Comparison of ENCODE assay signal across 9 cellular contexts in genomic region chr11:84720706-84721402, GRCh38.
DNase-seq lines count a peak whose midpoint lies in the region; ATAC-seq and TF ChIP-seq lines count a peak whose summit lies in the region.
"Had no signal": no experiment of that assay in that cellular context is flagged by ENCODE, and none has a peak within 500 bp of the region (broad histone marks: within the 10 kb centered on the region; RNA-seq: fewer than 3 reads in every experiment).

No MANE protein-coding gene starts in this region.

- H3K9ac ChIP-seq in iPS-15b (ENCODE audit: low read depth, low read length) = no peak overlapping the region

- no peak for TF ChIP-seq POLR2A in gastrocnemius medialis (IDR thresholded peaks at IDR 0.05)

- no peaks in the 10 kb centered on the region for H3K9me3 ChIP-seq in iPS-15b (ENCODE audit: control insufficient read depth, insufficient read depth, low read length)
- no peaks in the 10 kb centered on the region for H3K9me3 ChIP-seq in gastrocnemius medialis

- ATAC-seq in gastrocnemius medialis = peak; percentile 57 to 63
- no peak for ATAC-seq in HG02798 (IDR thresholded peaks at IDR 0.05; ENCODE audit: poor library complexity, unreplicated experiment)
- no peak for ATAC-seq in HG02759 (IDR thresholded peaks at IDR 0.05; ENCODE audit: unreplicated experiment)

- peak overlapping the region in 2 of 4 donors; percentile 7 to 10 for H3K27ac ChIP-seq in gastrocnemius medialis
- H3K27ac ChIP-seq: C4-2B had no signal

- in situ Hi-C loops in gastrocnemius medialis (cut with MboI; ENCODE audit: low sequenced_read_pairs in 4 of 4) = loop anchor here in 1 of 4 donors (25.0 kb wide), 1 partner anchor 159 kb away; no protein-coding TSS in a partner anchor

- intact Hi-C loops in gastrocnemius medialis (cut with DNase I; ENCODE audit: low total_unique reads) = no loop called here

- no peak for TF ChIP-seq CTCF in gastrocnemius medialis (IDR thresholded peaks at IDR 0.05 in 4 of 5, conservative IDR thresholded peaks at IDR 0.05 in 1 of 5)

- H3K36me3 ChIP-seq in iPS-15b (ENCODE audit: control insufficient read depth, insufficient read depth, low read length) = no peaks in the 10 kb centered on the region
- no peaks in the 10 kb centered on the region for H3K36me3 ChIP-seq in gastrocnemius medialis

- H3K4me1 ChIP-seq in iPS-15b (ENCODE audit: control insufficient read depth, insufficient read depth, low read length) (peaks cover 4% of the 10 kb centered on the region), gastrocnemius medialis (peaks cover 4 to 7% of the 10 kb centered on the region in 2 donors)

- H3K27me3 ChIP-seq in iPS-15b (ENCODE audit: control insufficient read depth, insufficient read depth, low read length) (peaks cover 31% of the 10 kb centered on the region), gastrocnemius medialis (no peaks in the 10 kb centered on the region)

- DNase-seq in NCI-H82 (lab: John Stamatoyannopoulos, UW) (peak; percentile 54), NCI-H82 treated with DMSO at 0.1 percent for 48 hours (lab: John Stamatoyannopoulos, UW; ENCODE audit: unreplicated experiment) (no peak), gastrocnemius medialis (peak; percentile 7 to 11), NCI-H2196 treated with DMSO at 0.1 percent for 48 hours (lab: John Stamatoyannopoulos, UW; ENCODE audit: unreplicated experiment) (no peak)
- DNase-seq in activated CD8-positive, alpha-beta memory T cell treated with anti-CD3 and anti-CD28 coated beads, Interleukin-2, amount 50 U/mL, for 48 hours = peak; percentile 46

- H3K4me3 ChIP-seq in iPS-15b (ENCODE audit: low read depth, low read length) = peak overlapping the region; percentile 79
- peak overlapping the region; percentile 57 to 67 (median 64) for H3K4me3 ChIP-seq in gastrocnemius medialis

Comparison
In these comparisons a context has a peak if more than half of its experiments do, and no peak if none do; other contexts are left out.
1. DNase-seq: peak in NCI-H82 (single experiment), activated CD8-positive, alpha-beta memory T cell treated with anti-CD3 and anti-CD28 coated beads, Interleukin-2, amount 50 U/mL, for 48 hours (single experiment) and gastrocnemius medialis (2 of 2); none in NCI-H82 treated with DMSO at 0.1 percent for 48 hours (single experiment) and NCI-H2196 treated with DMSO at 0.1 percent for 48 hours (single experiment).
2. ATAC-seq: peak in gastrocnemius medialis (2 of 2); none in HG02798 (single experiment) and HG02759 (single experiment).